ENCODE assay signal across 27 cellular contexts in genomic region chr10:49070701-49071100, GRCh38. TPM values are rescaled to one million over a fixed set of nuclear protein-coding genes. Genes with fewer than 3 reads are reported as not detected.
"Had no signal": no experiment of that assay in that cellular context is flagged by ENCODE, and none has a peak within 500 bp of the region (broad histone marks: within the 10 kb centered on the region; RNA-seq: fewer than 3 reads in every experiment).

No MANE protein-coding gene starts in this region.

- H3K4me1 ChIP-seq: prostate gland had no signal

- H3K79me2 ChIP-seq: hepatocyte had no signal

- H3K36me3 ChIP-seq: ovary, prostate gland, right atrium auricular region had no signal

- DNase-seq: activated CD8-positive, alpha-beta memory T cell treated with anti-CD3 and anti-CD28 coated beads for 24 hours; activated CD8-positive, alpha-beta memory T cell treated with anti-CD3 and anti-CD28 coated beads, Interleukin-2, amount 50 U/mL, for 4 hours; activated T-cell treated with anti-CD3 and anti-CD28 coated beads, Interleukin-2, amount 50 U/mL, for 24 hours; foreskin fibroblast; immature natural killer cell; left ventricle myocardium superior; midbrain; natural killer cell; stimulated activated CD4-positive, alpha-beta T cell treated with anti-CD3 and anti-CD28 coated beads, Interleukin-15, amount 100 ng/mL, for 24 hours; stimulated activated CD8-positive, alpha-beta memory T cell treated with anti-CD3 and anti-CD28 coated beads, Interleukin-4, amount 100 ng/mL, for 48 hours; stimulated activated naive CD4-positive, alpha-beta T cell had no signal

- H3K4me3 Mint-ChIP-seq: activated T-cell treated with anti-CD3 and anti-CD28 coated beads, Interleukin-2, amount 50 U/mL, for 24 hours; activated T-helper 17 cell treated with anti-CD3 and anti-CD28 coated beads, Interleukin-2, amount 50 U/mL, for 72 hours; central memory CD8-positive, alpha-beta T cell; immature natural killer cell; natural killer cell; WTC11 had no signal

- H2AFZ ChIP-seq: hepatocyte had no signal

- H3K27me3 ChIP-seq: ascending aorta, dorsolateral prefrontal cortex, hepatocyte, ovary, right atrium auricular region, tibial nerve had no signal

- H3K4me2 ChIP-seq: hepatocyte had no signal

- H3K36me3 Mint-ChIP-seq: activated naive CD4-positive, alpha-beta T cell treated with anti-CD3 and anti-CD28 coated beads, Interleukin-2, amount 50 U/mL, for 72 hours; immature natural killer cell; natural killer cell; WTC11 had no signal

- H3K27ac Mint-ChIP-seq: activated T-cell treated with anti-CD3 and anti-CD28 coated beads, Interleukin-2, amount 50 U/mL, for 24 hours; activated T-helper 17 cell treated with anti-CD3 and anti-CD28 coated beads, Interleukin-2, amount 50 U/mL, for 72 hours; immature natural killer cell; natural killer cell; WTC11 had no signal

- H3K9me3 ChIP-seq: ascending aorta, ovary, prostate gland, right atrium auricular region, tibial nerve had no signal

- FAIRE-seq: colon, TTC549, urothelium cell line had no signal

- H3K27ac ChIP-seq: ascending aorta, dorsolateral prefrontal cortex, epithelial cell of prostate, hepatocyte, right atrium auricular region, tibial nerve had no signal

- H3K9me3 Mint-ChIP-seq: activated naive CD4-positive, alpha-beta T cell treated with anti-CD3 and anti-CD28 coated beads, Interleukin-2, amount 50 U/mL, for 72 hours; activated T-cell treated with anti-CD3 and anti-CD28 coated beads, Interleukin-2, amount 50 U/mL, for 24 hours; activated T-helper 17 cell treated with anti-CD3 and anti-CD28 coated beads, Interleukin-2, amount 50 U/mL, for 72 hours; central memory CD8-positive, alpha-beta T cell; immature natural killer cell; natural killer cell; WTC11 had no signal

- H3K4me3 ChIP-seq: ascending aorta, dorsolateral prefrontal cortex, hepatocyte, ovary, prostate gland, right atrium auricular region, tibial nerve had no signal

- ATAC-seq: activated naive CD4-positive, alpha-beta T cell treated with anti-CD3 and anti-CD28 coated beads, Interleukin-2, amount 50 U/mL, for 72 hours; activated T-helper 17 cell treated with anti-CD3 and anti-CD28 coated beads, Interleukin-2, amount 50 U/mL, for 72 hours; natural killer cell; SK-N-SH treated with all-trans-retinoic acid at 6 μM for 48 hours; WTC11 had no signal

- H3K4me1 Mint-ChIP-seq: activated T-helper 17 cell treated with anti-CD3 and anti-CD28 coated beads, Interleukin-2, amount 50 U/mL, for 72 hours; central memory CD8-positive, alpha-beta T cell; natural killer cell; WTC11 had no signal

RNA-seq across cellular contexts. Expression of gene VSTM4, which starts 44.6 kb away (rescaled TPM):
- total RNA-seq: activated naive CD4-positive, alpha-beta T cell treated with anti-CD3 and anti-CD28 coated beads, Interleukin-2, amount 50 U/mL, for 72 hours had no signal
